ENCODE assay signal across 3 cellular contexts in the genomic region with DNA sequence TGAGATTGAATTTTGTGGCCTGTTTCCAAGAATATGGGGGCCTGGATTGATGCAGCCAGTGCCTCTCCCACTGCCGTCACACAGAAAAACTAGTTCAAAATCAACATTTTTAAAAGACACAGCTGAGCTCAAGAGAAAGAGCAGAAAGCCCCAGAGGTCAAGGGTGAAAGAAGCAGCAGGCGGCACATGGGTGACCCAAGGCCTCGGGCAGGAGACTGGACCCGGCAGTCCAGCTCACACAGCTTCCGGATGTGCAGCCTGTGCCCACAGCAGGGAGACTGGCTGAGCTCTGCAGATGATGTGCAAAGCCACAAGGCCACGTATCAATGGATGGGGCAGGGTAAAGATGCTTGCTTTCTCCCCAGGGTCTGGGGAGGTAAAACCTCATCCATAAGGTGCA.
TF ChIP-seq lines count a peak whose summit lies in the region.

No MANE protein-coding gene starts in this region.

TF ChIP-seq in SK-N-SH treated with all-trans-retinoic acid at 6 μM for 48 hours, 23 proteins besides CTCF, POLR2A, EP300 and RAD21 (continues in another document):
- TF ChIP-seq, protein P1, sequence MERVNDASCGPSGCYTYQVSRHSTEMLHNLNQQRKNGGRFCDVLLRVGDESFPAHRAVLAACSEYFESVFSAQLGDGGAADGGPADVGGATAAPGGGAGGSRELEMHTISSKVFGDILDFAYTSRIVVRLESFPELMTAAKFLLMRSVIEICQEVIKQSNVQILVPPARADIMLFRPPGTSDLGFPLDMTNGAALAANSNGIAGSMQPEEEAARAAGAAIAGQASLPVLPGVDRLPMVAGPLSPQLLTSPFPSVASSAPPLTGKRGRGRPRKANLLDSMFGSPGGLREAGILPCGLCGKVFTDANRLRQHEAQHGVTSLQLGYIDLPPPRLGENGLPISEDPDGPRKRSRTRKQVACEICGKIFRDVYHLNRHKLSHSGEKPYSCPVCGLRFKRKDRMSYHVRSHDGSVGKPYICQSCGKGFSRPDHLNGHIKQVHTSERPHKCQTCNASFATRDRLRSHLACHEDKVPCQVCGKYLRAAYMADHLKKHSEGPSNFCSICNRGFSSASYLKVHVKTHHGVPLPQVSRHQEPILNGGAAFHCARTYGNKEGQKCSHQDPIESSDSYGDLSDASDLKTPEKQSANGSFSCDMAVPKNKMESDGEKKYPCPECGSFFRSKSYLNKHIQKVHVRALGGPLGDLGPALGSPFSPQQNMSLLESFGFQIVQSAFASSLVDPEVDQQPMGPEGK (CRISPR knock-in tag; IDR thresholded peaks at IDR 0.05; ENCODE audit: borderline replicate concordance), result no peak
- TF ChIP-seq ZFP3 (CRISPR knock-in tag; IDR thresholded peaks at IDR 0.05) (no peak), TOX (CRISPR knock-in tag; IDR thresholded peaks at IDR 0.05; ENCODE audit: borderline replicate concordance) (no peak), BACH2 (CRISPR knock-in tag; IDR thresholded peaks at IDR 0.05; ENCODE audit: borderline replicate concordance) (no peak), RARB (CRISPR knock-in tag; IDR thresholded peaks at IDR 0.05) (no peak), ZC3H10 (CRISPR knock-in tag; IDR thresholded peaks at IDR 0.05) (no peak), ZFP30 (CRISPR knock-in tag; IDR thresholded peaks at IDR 0.05) (no peak), GLIS3 (CRISPR knock-in tag; IDR thresholded peaks at IDR 0.05) (no peak), ZNF70 (CRISPR knock-in tag; IDR thresholded peaks at IDR 0.05) (no peak), ESRRG (CRISPR knock-in tag; IDR thresholded peaks at IDR 0.05) (no peak), OSR1 (CRISPR knock-in tag; IDR thresholded peaks at IDR 0.05) (no peak)
- TF ChIP-seq, protein P2, sequence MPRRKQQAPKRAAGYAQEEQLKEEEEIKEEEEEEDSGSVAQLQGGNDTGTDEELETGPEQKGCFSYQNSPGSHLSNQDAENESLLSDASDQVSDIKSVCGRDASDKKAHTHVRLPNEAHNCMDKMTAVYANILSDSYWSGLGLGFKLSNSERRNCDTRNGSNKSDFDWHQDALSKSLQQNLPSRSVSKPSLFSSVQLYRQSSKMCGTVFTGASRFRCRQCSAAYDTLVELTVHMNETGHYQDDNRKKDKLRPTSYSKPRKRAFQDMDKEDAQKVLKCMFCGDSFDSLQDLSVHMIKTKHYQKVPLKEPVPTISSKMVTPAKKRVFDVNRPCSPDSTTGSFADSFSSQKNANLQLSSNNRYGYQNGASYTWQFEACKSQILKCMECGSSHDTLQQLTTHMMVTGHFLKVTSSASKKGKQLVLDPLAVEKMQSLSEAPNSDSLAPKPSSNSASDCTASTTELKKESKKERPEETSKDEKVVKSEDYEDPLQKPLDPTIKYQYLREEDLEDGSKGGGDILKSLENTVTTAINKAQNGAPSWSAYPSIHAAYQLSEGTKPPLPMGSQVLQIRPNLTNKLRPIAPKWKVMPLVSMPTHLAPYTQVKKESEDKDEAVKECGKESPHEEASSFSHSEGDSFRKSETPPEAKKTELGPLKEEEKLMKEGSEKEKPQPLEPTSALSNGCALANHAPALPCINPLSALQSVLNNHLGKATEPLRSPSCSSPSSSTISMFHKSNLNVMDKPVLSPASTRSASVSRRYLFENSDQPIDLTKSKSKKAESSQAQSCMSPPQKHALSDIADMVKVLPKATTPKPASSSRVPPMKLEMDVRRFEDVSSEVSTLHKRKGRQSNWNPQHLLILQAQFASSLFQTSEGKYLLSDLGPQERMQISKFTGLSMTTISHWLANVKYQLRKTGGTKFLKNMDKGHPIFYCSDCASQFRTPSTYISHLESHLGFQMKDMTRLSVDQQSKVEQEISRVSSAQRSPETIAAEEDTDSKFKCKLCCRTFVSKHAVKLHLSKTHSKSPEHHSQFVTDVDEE (CRISPR knock-in tag; IDR thresholded peaks at IDR 0.05), result no peak
- TF ChIP-seq, protein P3, sequence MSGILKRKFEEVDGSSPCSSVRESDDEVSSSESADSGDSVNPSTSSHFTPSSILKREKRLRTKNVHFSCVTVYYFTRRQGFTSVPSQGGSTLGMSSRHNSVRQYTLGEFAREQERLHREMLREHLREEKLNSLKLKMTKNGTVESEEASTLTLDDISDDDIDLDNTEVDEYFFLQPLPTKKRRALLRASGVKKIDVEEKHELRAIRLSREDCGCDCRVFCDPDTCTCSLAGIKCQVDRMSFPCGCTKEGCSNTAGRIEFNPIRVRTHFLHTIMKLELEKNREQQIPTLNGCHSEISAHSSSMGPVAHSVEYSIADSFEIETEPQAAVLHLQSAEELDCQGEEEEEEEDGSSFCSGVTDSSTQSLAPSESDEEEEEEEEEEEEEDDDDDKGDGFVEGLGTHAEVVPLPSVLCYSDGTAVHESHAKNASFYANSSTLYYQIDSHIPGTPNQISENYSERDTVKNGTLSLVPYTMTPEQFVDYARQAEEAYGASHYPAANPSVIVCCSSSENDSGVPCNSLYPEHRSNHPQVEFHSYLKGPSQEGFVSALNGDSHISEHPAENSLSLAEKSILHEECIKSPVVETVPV (CRISPR knock-in tag; IDR thresholded peaks at IDR 0.05), result no peak

TF ChIP-seq in SK-N-SH, 30 proteins besides CTCF, POLR2A, EP300 and RAD21 (continued from another document):
- TF ChIP-seq RCOR1 (IDR thresholded peaks at IDR 0.05; ENCODE audit: low read length), result no peak
- no peak for TF ChIP-seq CHD2 (IDR thresholded peaks at IDR 0.05; ENCODE audit: low read length, partially characterized antibody)
- TF ChIP-seq TCF12 (IDR thresholded peaks at IDR 0.05), result no peak
- TF ChIP-seq JUND (IDR thresholded peaks at IDR 0.05), result no peak
- TF ChIP-seq, protein P4, sequence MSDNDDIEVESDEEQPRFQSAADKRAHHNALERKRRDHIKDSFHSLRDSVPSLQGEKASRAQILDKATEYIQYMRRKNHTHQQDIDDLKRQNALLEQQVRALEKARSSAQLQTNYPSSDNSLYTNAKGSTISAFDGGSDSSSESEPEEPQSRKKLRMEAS (IDR thresholded peaks at IDR 0.05; ENCODE audit: low read depth), result no peak
- TF ChIP-seq FOSL2 (IDR thresholded peaks at IDR 0.05; ENCODE audit: borderline replicate concordance, low read depth), result no peak
- TF ChIP-seq TEAD4 (IDR thresholded peaks at IDR 0.05; ENCODE audit: borderline replicate concordance, insufficient read depth), result no peak
- no peak for TF ChIP-seq MXI1 (IDR thresholded peaks at IDR 0.05; ENCODE audit: low read depth, low read length)
- TF ChIP-seq, protein P5, sequence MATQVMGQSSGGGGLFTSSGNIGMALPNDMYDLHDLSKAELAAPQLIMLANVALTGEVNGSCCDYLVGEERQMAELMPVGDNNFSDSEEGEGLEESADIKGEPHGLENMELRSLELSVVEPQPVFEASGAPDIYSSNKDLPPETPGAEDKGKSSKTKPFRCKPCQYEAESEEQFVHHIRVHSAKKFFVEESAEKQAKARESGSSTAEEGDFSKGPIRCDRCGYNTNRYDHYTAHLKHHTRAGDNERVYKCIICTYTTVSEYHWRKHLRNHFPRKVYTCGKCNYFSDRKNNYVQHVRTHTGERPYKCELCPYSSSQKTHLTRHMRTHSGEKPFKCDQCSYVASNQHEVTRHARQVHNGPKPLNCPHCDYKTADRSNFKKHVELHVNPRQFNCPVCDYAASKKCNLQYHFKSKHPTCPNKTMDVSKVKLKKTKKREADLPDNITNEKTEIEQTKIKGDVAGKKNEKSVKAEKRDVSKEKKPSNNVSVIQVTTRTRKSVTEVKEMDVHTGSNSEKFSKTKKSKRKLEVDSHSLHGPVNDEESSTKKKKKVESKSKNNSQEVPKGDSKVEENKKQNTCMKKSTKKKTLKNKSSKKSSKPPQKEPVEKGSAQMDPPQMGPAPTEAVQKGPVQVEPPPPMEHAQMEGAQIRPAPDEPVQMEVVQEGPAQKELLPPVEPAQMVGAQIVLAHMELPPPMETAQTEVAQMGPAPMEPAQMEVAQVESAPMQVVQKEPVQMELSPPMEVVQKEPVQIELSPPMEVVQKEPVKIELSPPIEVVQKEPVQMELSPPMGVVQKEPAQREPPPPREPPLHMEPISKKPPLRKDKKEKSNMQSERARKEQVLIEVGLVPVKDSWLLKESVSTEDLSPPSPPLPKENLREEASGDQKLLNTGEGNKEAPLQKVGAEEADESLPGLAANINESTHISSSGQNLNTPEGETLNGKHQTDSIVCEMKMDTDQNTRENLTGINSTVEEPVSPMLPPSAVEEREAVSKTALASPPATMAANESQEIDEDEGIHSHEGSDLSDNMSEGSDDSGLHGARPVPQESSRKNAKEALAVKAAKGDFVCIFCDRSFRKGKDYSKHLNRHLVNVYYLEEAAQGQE (IDR thresholded peaks at IDR 0.05; ENCODE audit: low read depth, low read length), result no peak
- no peak for TF ChIP-seq POLR2AphosphoS5 (IDR thresholded peaks at IDR 0.05; ENCODE audit: low read depth, low read length)
- TF ChIP-seq FOXM1 (IDR thresholded peaks at IDR 0.05; ENCODE audit: low read depth), result no peak
- no peak for TF ChIP-seq NRF1 (IDR thresholded peaks at IDR 0.05; ENCODE audit: low read depth, low read length)
- TF ChIP-seq MEF2A (IDR thresholded peaks at IDR 0.05; ENCODE audit: borderline replicate concordance, low read depth), result no peak
- no peak for TF ChIP-seq SMC3 (IDR thresholded peaks at IDR 0.05; ENCODE audit: low read depth, low read length)
- no peak for TF ChIP-seq GABPA (IDR thresholded peaks at IDR 0.05; ENCODE audit: low read depth)

TF ChIP-seq in liver, 16 proteins besides CTCF, POLR2A, EP300 and RAD21 (continued from another document):
- TF ChIP-seq, protein P4 (IDR thresholded peaks at IDR 0.05), result no peak
